In the genomic region with DNA sequence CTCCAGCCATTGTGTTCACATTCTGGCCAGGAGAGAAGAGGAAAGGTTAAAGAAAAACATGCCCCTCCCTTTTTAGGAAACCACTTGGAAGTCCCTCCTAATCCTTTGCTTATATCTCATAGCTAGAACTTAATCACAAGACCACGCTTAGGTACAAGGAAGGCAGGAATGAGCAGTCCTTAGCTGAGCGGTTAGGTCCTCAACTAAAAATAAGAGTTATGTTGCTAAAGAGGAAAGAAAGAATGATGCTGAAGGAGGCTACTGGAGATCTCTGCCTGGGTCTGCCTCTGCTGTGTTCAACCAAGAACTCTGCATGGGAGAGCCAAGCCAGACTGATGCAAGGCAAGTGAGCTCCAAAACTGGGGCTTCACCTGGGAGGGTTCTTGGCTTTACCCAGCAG, we compare ENCODE assay signal across 21 cellular contexts. TPM values are rescaled to one million over a fixed set of nuclear protein-coding genes. Genes with fewer than 3 reads are reported as not detected.
DNase-seq lines count a peak whose midpoint lies in the region; ATAC-seq and TF ChIP-seq lines count a peak whose summit lies in the region.
"Had no signal": no experiment of that assay in that cellular context is flagged by ENCODE, and none has a peak within 500 bp of the region (broad histone marks: within the 10 kb centered on the region; RNA-seq: fewer than 3 reads in every experiment).

No MANE protein-coding gene starts in this region.

- H3K79me2 ChIP-seq in mammary epithelial cell (ENCODE audit: insufficient read depth, low read length): no peaks in the 10 kb centered on the region

- H3K9me3 ChIP-seq in effector memory CD4-positive, alpha-beta T cell (ENCODE audit: control insufficient read depth, low read length): no peaks in the 10 kb centered on the region
- peaks cover 0 to 11% (median 1%) of the 10 kb centered on the region in 4 donors for H3K9me3 ChIP-seq in upper lobe of left lung
- no peaks in the 10 kb centered on the region for H3K9me3 ChIP-seq in mammary epithelial cell (replicated peaks; ENCODE audit: insufficient read depth, low read length)
- H3K9me3 ChIP-seq: Peyer's patch had no signal

- peak overlapping the region; percentile 37 for H3K27ac Mint-ChIP-seq in activated CD4-positive, alpha-beta T cell treated with anti-CD3 and anti-CD28 coated beads, Interleukin-2, amount 10 ng/mL, durations not matched to agents 24 days and 14 days

- WGBS in upper lobe of left lung, 2 donors: 82 to 88% methylated on average over 2 of the region's 2 CpGs
- 88% methylated on average over 2 of the region's 2 CpGs for WGBS in mammary epithelial cell (ENCODE audit: low coverage, missing lambda C conversion rate)

- H3K9me3 Mint-ChIP-seq in activated CD4-positive, alpha-beta T cell treated with anti-CD3 and anti-CD28 coated beads, Interleukin-2, amount 10 ng/mL, durations not matched to agents 24 days and 14 days: no peaks in the 10 kb centered on the region

- H2AFZ ChIP-seq in mammary epithelial cell (ENCODE audit: low read depth, low read length): no peak overlapping the region

- peaks cover 4% of the 10 kb centered on the region for H3K4me1 ChIP-seq in effector memory CD4-positive, alpha-beta T cell (ENCODE audit: control insufficient read depth, insufficient read depth, low read length, poor library complexity, severe bottlenecking)
- H3K4me1 ChIP-seq in upper lobe of left lung: peaks cover under 1 to 16% (median 10%) of the 10 kb centered on the region in 4 donors
- H3K4me1 ChIP-seq in mammary epithelial cell (ENCODE audit: insufficient read depth, low read length): no peaks in the 10 kb centered on the region
- H3K4me1 ChIP-seq: Peyer's patch had no signal

- dilution Hi-C loops in mammary epithelial cell (cut with HindIII; ENCODE audit: low sequenced_read_pairs): loop anchor here (10.0 kb wide), 1 partner anchor 255 kb away; no protein-coding TSS in a partner anchor

- no peaks in the 10 kb centered on the region for H4K20me1 ChIP-seq in mammary epithelial cell (ENCODE audit: insufficient read depth, low read length)
- H4K20me1 ChIP-seq: BLaER1 treated with 17β-estradiol and CSF1 and Interleukin-3, amounts not matched to agents 10 nM and 100 nM had no signal

- TF ChIP-seq POLR2A in upper lobe of left lung (IDR thresholded peaks at IDR 0.05): no peak

- H3K4me3 Mint-ChIP-seq in activated CD4-positive, alpha-beta T cell treated with anti-CD3 and anti-CD28 coated beads, Interleukin-2, amount 10 ng/mL, durations not matched to agents 24 days and 14 days: no peak overlapping the region

- H3K4me2 ChIP-seq in mammary epithelial cell (ENCODE audit: insufficient read depth, low read depth, low read length): no peak overlapping the region

- no peaks in the 10 kb centered on the region for H3K36me3 ChIP-seq in effector memory CD4-positive, alpha-beta T cell (ENCODE audit: control insufficient read depth, insufficient read depth, low read length)
- H3K36me3 ChIP-seq in upper lobe of left lung (no peaks in the 10 kb centered on the region), mammary epithelial cell (ENCODE audit: insufficient read depth, low read length) (no peaks in the 10 kb centered on the region)
- H3K36me3 ChIP-seq: BLaER1 treated with 17β-estradiol and CSF1 and Interleukin-3, amounts not matched to agents 10 nM and 100 nM; Peyer's patch; SJCRH30 had no signal

- H3K36me3 Mint-ChIP-seq in activated CD4-positive, alpha-beta T cell treated with anti-CD3 and anti-CD28 coated beads, Interleukin-2, amount 10 ng/mL, durations not matched to agents 24 days and 14 days (ENCODE audit: low read depth): no peaks in the 10 kb centered on the region

- no peak for TF ChIP-seq CTCF in HL-60 (IDR thresholded peaks at IDR 0.05; ENCODE audit: insufficient read depth, low read length)
- no peak for TF ChIP-seq CTCF in upper lobe of left lung (IDR thresholded peaks at IDR 0.05)
- TF ChIP-seq CTCF in mammary epithelial cell (conservative IDR thresholded peaks at IDR 0.05 in 1 of 2, IDR thresholded peaks at IDR 0.05 in 1 of 2; ENCODE audit: extremely low read depth in 1 of 2, insufficient read depth in 1 of 2, low read depth in 1 of 2, low read length in 2 of 2): no peak

- DNase-seq in activated CD4-positive, alpha-beta T cell treated with anti-CD3 and anti-CD28 coated beads, Interleukin-2, amount 10 ng/mL, durations not matched to agents 24 days and 14 days: no peak
- no peak for DNase-seq in activated CD4-positive, alpha-beta T cell treated with anti-CD3 and anti-CD28 coated beads for 4 hours
- DNase-seq in HL-60 (ENCODE audit: low read depth in 1 of 2, low spot score in 1 of 2) (no peak), sciatic nerve (ENCODE audit: low spot score) (peak; percentile 12), upper lobe of left lung (no peak), mammary epithelial cell (no peak)
- no peak for DNase-seq in effector memory CD4-positive, alpha-beta T cell
- DNase-seq: ACHN, GOT3, Karpas-422, NCI-H1694, NCI-H2081, NCI-H2171, NCI-H345, NCI-H524, NCI-H774, Peyer's patch, SJCRH30 had no signal

- ATAC-seq in sciatic nerve (no peak), upper lobe of left lung (ENCODE audit: low FRiP score in 2 of 2) (no peak), esophagus mucosa (no peak)

- intact Hi-C loops in activated CD4-positive, alpha-beta T cell treated with anti-CD3 and anti-CD28 coated beads, Interleukin-2, amount 10 ng/mL, durations not matched to agents 24 days and 14 days (cut with micrococcal nuclease): loop anchor here (2.0 to 5.0 kb wide), 2 partner anchors 83 to 125 kb away; a partner anchor contains a TSS
- intact Hi-C loops in sciatic nerve (cut with DNase I): loop anchor here (5.0 kb wide), 1 partner anchor 253 kb away; no protein-coding TSS in a partner anchor
- intact Hi-C loops in mammary epithelial cell (cut with micrococcal nuclease): no loop called here

- in situ Hi-C loops in mammary epithelial cell (cut with MboI; ENCODE audit: low sequenced_read_pairs in 2 of 2): loop anchor here in 1 of 2 donors (5.0 kb wide), 1 partner anchor 253 kb away; no protein-coding TSS in a partner anchor

- H3K9ac ChIP-seq in mammary epithelial cell (ENCODE audit: insufficient read depth, low read length): no peak overlapping the region
- H3K9ac ChIP-seq: BLaER1 treated with 17β-estradiol and CSF1 and Interleukin-3, amounts not matched to agents 10 nM and 100 nM had no signal

- peaks cover 7% of the 10 kb centered on the region for H3K27me3 Mint-ChIP-seq in activated CD4-positive, alpha-beta T cell treated with anti-CD3 and anti-CD28 coated beads, Interleukin-2, amount 10 ng/mL, durations not matched to agents 24 days and 14 days

- H3K27ac ChIP-seq in HL-60 (replicated peaks): peak overlapping the region; percentile 89
- H3K27ac ChIP-seq in effector memory CD4-positive, alpha-beta T cell (ENCODE audit: insufficient read depth, low read length, poor library complexity, severe bottlenecking): peak overlapping the region; percentile 8
- no peak overlapping the region for H3K27ac ChIP-seq in upper lobe of left lung
- H3K27ac ChIP-seq in mammary epithelial cell (ENCODE audit: insufficient read depth, low read depth, low read length): no peak overlapping the region
- H3K27ac ChIP-seq: 22Rv1, Peyer's patch, SJCRH30 had no signal

- H3K4me3 ChIP-seq in HL-60 (replicated peaks; ENCODE audit: insufficient read depth, low read length) (no peak overlapping the region), upper lobe of left lung (no peak overlapping the region), mammary epithelial cell (replicated peaks in 1 of 3; ENCODE audit: insufficient read depth in 1 of 3, low read depth in 2 of 3, low read length in 3 of 3) (no peak overlapping the region)
- no peak overlapping the region for H3K4me3 ChIP-seq in effector memory CD4-positive, alpha-beta T cell (ENCODE audit: insufficient read depth, low read depth, low read length, poor library complexity, severe bottlenecking)
- H3K4me3 ChIP-seq: BLaER1 treated with 17β-estradiol and CSF1 and Interleukin-3, amounts not matched to agents 10 nM and 100 nM; Peyer's patch; SJCRH30 had no signal

- no peaks in the 10 kb centered on the region for H3K27me3 ChIP-seq in HL-60 (ENCODE audit: insufficient read depth, poor library complexity, severe bottlenecking)
- H3K27me3 ChIP-seq in effector memory CD4-positive, alpha-beta T cell (replicated peaks; ENCODE audit: control insufficient read depth, insufficient read depth, low read length, poor library complexity, severe bottlenecking): no peaks in the 10 kb centered on the region
- H3K27me3 ChIP-seq in upper lobe of left lung: no peaks in the 10 kb centered on the region
- H3K27me3 ChIP-seq in mammary epithelial cell (ENCODE audit: insufficient read depth, low read length): peaks cover 3% of the 10 kb centered on the region
- H3K27me3 ChIP-seq: BLaER1 treated with 17β-estradiol and CSF1 and Interleukin-3, amounts not matched to agents 10 nM and 100 nM; Peyer's patch; SJCRH30 had no signal

- peaks cover 5% of the 10 kb centered on the region for H3K4me1 Mint-ChIP-seq in activated CD4-positive, alpha-beta T cell treated with anti-CD3 and anti-CD28 coated beads, Interleukin-2, amount 10 ng/mL, durations not matched to agents 24 days and 14 days

- TF ChIP-seq EP300 in upper lobe of left lung (IDR thresholded peaks at IDR 0.05): no peak

- BruUV-seq in mammary epithelial cell (replicated peaks; lab: Mats Ljungman, UMichigan): no TSS peak

- CTCF ChIA-PET in mammary epithelial cell (lab: Charles Lee; ENCODE audit: low non-redundant PET): no interaction called here

RNA-seq across cellular contexts. Expression of a gene that starts 11.6 kb away (rescaled TPM):
- 28.0 and 30.9 TPM in 2 replicates for total RNA-seq in activated CD4-positive, alpha-beta T cell treated with anti-CD3 and anti-CD28 coated beads, Interleukin-2, amount 10 ng/mL, durations not matched to agents 24 days and 14 days
- total RNA-seq in sciatic nerve: 26.5 TPM
- 10 to 100 TPM; 22.4 to 94.3 (median 32.2) TPM for total RNA-seq in upper lobe of left lung
- 22.6 TPM for total RNA-seq in esophagus mucosa
- 10 to 100 TPM; 27.7 to 36.0 TPM for total RNA-seq in mammary epithelial cell
- polyA plus RNA-seq in mammary epithelial cell: 10.4 TPM
- 48.7 TPM for polyA minus RNA-seq in mammary epithelial cell

Comparison
In these comparisons a context has a peak if more than half of its experiments do, and no peak if none do; other contexts are left out.
1. H3K27ac ChIP-seq: peak in HL-60 (single experiment) and effector memory CD4-positive, alpha-beta T cell (single experiment); none in upper lobe of left lung (0 of 4) and mammary epithelial cell (single experiment).